In genomic region chr1:24501371-24502167, GRCh38 we compare ENCODE assay signal across 9 cellular contexts. TPM values are rescaled to one million over a fixed set of nuclear protein-coding genes. Genes with fewer than 3 reads are reported as not detected.
DNase-seq lines count a peak whose midpoint lies in the region; ATAC-seq and TF ChIP-seq lines count a peak whose summit lies in the region.
"Had no signal": no experiment of that assay in that cellular context is flagged by ENCODE, and none has a peak within 500 bp of the region (broad histone marks: within the 10 kb centered on the region; RNA-seq: fewer than 3 reads in every experiment).

No MANE protein-coding gene starts in this region.

- H3K36me3 ChIP-seq in endocrine pancreas (ENCODE audit: control insufficient read depth, insufficient read depth, low read length) (no peaks in the 10 kb centered on the region), neural cell (ENCODE audit: insufficient read depth, low read length) (no peaks in the 10 kb centered on the region)

- H3K27me3 Mint-ChIP-seq in H9 (ENCODE audit: low read depth) = peaks cover 7% of the 10 kb centered on the region

- H4K8ac ChIP-seq in H9 (replicated peaks; ENCODE audit: insufficient read length, low read depth, low read length) = no peak overlapping the region

- H3K4ac ChIP-seq in H9 (ENCODE audit: low read depth, low read length) = no peak overlapping the region

- no peak overlapping the region for H3K18ac ChIP-seq in H9 (ENCODE audit: insufficient read length, low read depth, low read length)

- H3K9ac ChIP-seq in H9 (ENCODE audit: extremely low read depth, insufficient read length, low read length) = no peak overlapping the region
- H3K9ac ChIP-seq in endocrine pancreas (ENCODE audit: control insufficient read depth, insufficient read depth, low read length) = peak overlapping the region; percentile 91
- H3K9ac ChIP-seq in neural cell (ENCODE audit: low read length) = peak overlapping the region; percentile 79

- H3K4me3 Mint-ChIP-seq in H9 = peak overlapping the region; percentile 79 to 87

- H2BK12ac ChIP-seq in H9 (ENCODE audit: insufficient read length, low read depth, low read length) = no peak overlapping the region

- no peak overlapping the region for H3K14ac ChIP-seq in H9 (ENCODE audit: insufficient read depth, low read length)

- in situ Hi-C loops in SK-MEL-5 (cut with HindIII; ENCODE audit: low pct_unique_long_range_greater_than_20kb, low sequenced_read_pairs) = no loop called here

- TF ChIP-seq EP300 in neural cell (conservative IDR thresholded peaks at IDR 0.05; ENCODE audit: poor library complexity, severe bottlenecking) = no peak

- ATAC-seq in GM19035 (IDR thresholded peaks at IDR 0.05; ENCODE audit: unreplicated experiment) (no peak), HG02571 (IDR thresholded peaks at IDR 0.05; ENCODE audit: unreplicated experiment) (no peak)

- no peak overlapping the region for H2BK120ac ChIP-seq in H9 (ENCODE audit: low read depth, low read length, poor library complexity, severe bottlenecking)

- H3K4me3 ChIP-seq in endocrine pancreas (ENCODE audit: control insufficient read depth, insufficient read depth, low read length) = peak overlapping the region; percentile 69
- H3K4me3 ChIP-seq in neural cell (ENCODE audit: low read length) = peak overlapping the region; percentile 83

- no peak overlapping the region for H3K23ac ChIP-seq in H9 (ENCODE audit: insufficient read length, low read depth, low read length)

- H3F3A ChIP-seq in neural cell (ENCODE audit: insufficient read depth, low read length, poor library complexity, severe bottlenecking) = no peaks in the 10 kb centered on the region

- no peaks in the 10 kb centered on the region for H3K9me3 ChIP-seq in H9 (ENCODE audit: control insufficient read depth, low read depth, low read length)
- H3K9me3 ChIP-seq in endocrine pancreas (ENCODE audit: control insufficient read depth, low read length) = no peaks in the 10 kb centered on the region
- no peaks in the 10 kb centered on the region for H3K9me3 ChIP-seq in neural cell (ENCODE audit: low read length)

- H2AK5ac ChIP-seq in H9 (ENCODE audit: insufficient read length, low read length) = no peak overlapping the region

- DNase-seq in Ammon's horn (ENCODE audit: low spot score) (peak; percentile 49), H9 (no peak), SK-MEL-5 (ENCODE audit: low read depth, low spot score) (peak; percentile 43), NCI-H1930 (lab: John Stamatoyannopoulos, UW) (no peak)

- H3K9me2 ChIP-seq in neural cell (ENCODE audit: insufficient read depth, low read length) = no peaks in the 10 kb centered on the region

- no peaks in the 10 kb centered on the region for H3K79me1 ChIP-seq in H9 (ENCODE audit: insufficient read depth, low read depth, low read length, poor library complexity, severe bottlenecking)

- no peak overlapping the region for H4K5ac ChIP-seq in H9 (ENCODE audit: insufficient read length, low read depth, low read length)

- no peak overlapping the region for H2BK20ac ChIP-seq in H9 (ENCODE audit: low read depth, low read length, poor library complexity, severe bottlenecking)

- TF ChIP-seq CTCF in H9 (conservative IDR thresholded peaks at IDR 0.05) = no peak
- TF ChIP-seq CTCF in neural cell (IDR thresholded peaks at IDR 0.05; ENCODE audit: poor library complexity, severe bottlenecking) = no peak

- no peak overlapping the region for H2AFZ ChIP-seq in H9 (ENCODE audit: low read length)
- H2AFZ ChIP-seq in neural cell (ENCODE audit: low read depth, low read length) = peak overlapping the region; percentile 83

- WGBS in H9 (ENCODE audit: extremely low coverage, insufficient read length, low lambda C conversion rate) = no CpG with 5 or more reads among the region's 20 CpGs

- H3K79me2 ChIP-seq in H9 (ENCODE audit: insufficient read depth, low read length) (no peaks in the 10 kb centered on the region), neural cell (replicated peaks; ENCODE audit: insufficient read depth, low read length) (no peaks in the 10 kb centered on the region)

- H3K23me2 ChIP-seq in H9 (ENCODE audit: insufficient read length, low read depth, low read length, poor library complexity, severe bottlenecking) = peaks cover 9% of the 10 kb centered on the region

- H3K27me3 ChIP-seq in H9 (ENCODE audit: insufficient read depth, low read length) (no peaks in the 10 kb centered on the region), endocrine pancreas (ENCODE audit: control insufficient read depth, insufficient read depth, low read length) (no peaks in the 10 kb centered on the region), neural cell (ENCODE audit: insufficient read depth, low read depth, low read length) (peaks cover 16% of the 10 kb centered on the region)

- H4K91ac ChIP-seq in H9 (ENCODE audit: insufficient read length, low read depth, low read length) = no peak overlapping the region

- peak overlapping the region in 1 of 3 experiments; percentile 19; a peak in 2 of 7 replicates for H3K27ac Mint-ChIP-seq in H9

- peaks cover 37 to 40% of the 10 kb centered on the region in 2 experiments for H3K4me1 Mint-ChIP-seq in H9

- no peak overlapping the region for H3K27ac ChIP-seq in H9 (ENCODE audit: insufficient read length, low read depth, low read length)
- H3K27ac ChIP-seq in neural cell (ENCODE audit: low read length) = peak overlapping the region; percentile 57

- H3K56ac ChIP-seq in H9 (ENCODE audit: insufficient read length, low read depth, low read length) = no peak overlapping the region

- no peaks in the 10 kb centered on the region for H3K9me3 Mint-ChIP-seq in H9

- H2BK15ac ChIP-seq in H9 (ENCODE audit: low read depth, low read length) = no peak overlapping the region

- no peak for TF ChIP-seq RAD21 in neural cell (conservative IDR thresholded peaks at IDR 0.05)

- H3K36me3 Mint-ChIP-seq in H9 (ENCODE audit: insufficient read depth in 1 of 3, low read depth in 3 of 3) = no peaks in the 10 kb centered on the region; a peak in 1 of 7 replicates

- no peak overlapping the region for H2BK5ac ChIP-seq in H9 (ENCODE audit: insufficient read length, low read length)

- H3K4me1 ChIP-seq in H9 (ENCODE audit: insufficient read depth, low read length) (no peaks in the 10 kb centered on the region), endocrine pancreas (ENCODE audit: control insufficient read depth, insufficient read depth, low read length) (peaks cover 14% of the 10 kb centered on the region)

- peak overlapping the region; percentile 74 for H3K4me2 ChIP-seq in H9 (ENCODE audit: insufficient read depth, insufficient read length, low read length)
- H3K4me2 ChIP-seq in neural cell (ENCODE audit: low read length) = peak overlapping the region; percentile 48

- no peak overlapping the region for H3T11ph ChIP-seq in H9 (ENCODE audit: low read length)

- H4K20me1 ChIP-seq in H9 (ENCODE audit: control insufficient read depth, insufficient read depth, insufficient read length) (no peaks in the 10 kb centered on the region), neural cell (ENCODE audit: insufficient read depth) (no peaks in the 10 kb centered on the region)

TF ChIP-seq in neural cell, 6 proteins besides CTCF, POLR2A, EP300 and RAD21:
- TF ChIP-seq POLR2AphosphoS5 (IDR thresholded peaks at IDR 0.05) = no peak
- TF ChIP-seq EZH2 (IDR thresholded peaks at IDR 0.05; ENCODE audit: borderline replicate concordance, insufficient read depth, low read length, poor library complexity, severe bottlenecking) = no peak
- peak; percentile 24 for TF ChIP-seq MXI1 (conservative IDR thresholded peaks at IDR 0.05; ENCODE audit: poor library complexity, severe bottlenecking)

RNA-seq across cellular contexts. Expression of gene RCAN3, which starts 1.1 kb away (rescaled TPM):
- 13.0 TPM in 2 replicates for total RNA-seq in H9 (2021)
- 9.2 and 10.3 TPM in 2 replicates for total RNA-seq in SK-MEL-5 (2014; rRNA removed; shearing (Covaris generic))
- 14.1 and 16.8 TPM in 2 replicates for polyA plus RNA-seq in SK-MEL-5 (2015; cell fraction: cytosol; rRNA removed)
- 6.1 and 12.8 TPM in 2 replicates for polyA plus RNA-seq in SK-MEL-5 (2015; cell fraction: nucleus; rRNA removed)
- 27.8 and 31.4 TPM in 2 replicates for polyA plus RNA-seq in neural cell
- 36.3 and 46.7 TPM in 2 replicates for polyA minus RNA-seq in neural cell

RNA-seq across cellular contexts. Expression of gene NCMAP, which starts 54.3 kb away (rescaled TPM):
- 0.33 and 0.35 TPM in 2 replicates for total RNA-seq in H9 (2021)
- total RNA-seq in SK-MEL-5 (2014; rRNA removed; shearing (Covaris generic)) = not detected in 2 replicates
- polyA plus RNA-seq in SK-MEL-5 (2015; cell fraction: cytosol; rRNA removed) = not detected in 2 replicates
- polyA plus RNA-seq in SK-MEL-5 (2015; cell fraction: nucleus; rRNA removed) = not detected in 2 replicates
- not detected in 2 replicates for polyA plus RNA-seq in neural cell
- polyA minus RNA-seq in neural cell = not detected in 2 replicates
- total RNA-seq: pulmonary artery endothelial cell had no signal

Comparison
In these comparisons a context has a peak if more than half of its experiments do, and no peak if none do; other contexts are left out.
1. DNase-seq: peak in Ammon's horn (single experiment) and SK-MEL-5 (single experiment); none in H9 (single experiment) and NCI-H1930 (0 of 2).